1 cellular context compared by ENCODE assay signal in genomic region chr4:1721003-1721665, GRCh38.
TF ChIP-seq lines count a peak whose summit lies in the region.

Gene TACC3, plus strand, starts transcription at chr4:1721521. Its CDS starts 1,901 bp downstream, at chr4:1723422.
Gene TMEM129, minus strand, starts transcription at chr4:1721323. Its CDS starts 486 bp downstream, at chr4:1720837.

TF ChIP-seq in HepG2, 621 proteins besides CTCF, POLR2A, EP300 and RAD21 (continued from another document and continues in another):
- peak; percentile 92 for TF ChIP-seq ARID4A (CRISPR knock-in tag; IDR thresholded peaks at IDR 0.05; ENCODE audit: borderline replicate concordance)
- TF ChIP-seq HOXA5 (CRISPR knock-in tag; IDR thresholded peaks at IDR 0.05), result no peak
- TF ChIP-seq LBX2 (CRISPR knock-in tag; IDR thresholded peaks at IDR 0.05; ENCODE audit: borderline replicate concordance), result no peak
- no peak for TF ChIP-seq ATF6 (CRISPR knock-in tag; conservative IDR thresholded peaks at IDR 0.05)
- no peak for TF ChIP-seq CREB3 (CRISPR knock-in tag; IDR thresholded peaks at IDR 0.05)
- TF ChIP-seq YEATS2 (CRISPR knock-in tag; IDR thresholded peaks at IDR 0.05; ENCODE audit: borderline replicate concordance), result peak; percentile 59; the same call in 1 of the 2 replicates
- TF ChIP-seq HNF1A (IDR thresholded peaks at IDR 0.05; ENCODE audit: low read depth), result no peak
- TF ChIP-seq HNF1A (CRISPR knock-in tag; IDR thresholded peaks at IDR 0.05; ENCODE audit: borderline replicate concordance), result no peak
- no peak for TF ChIP-seq ZNF101 (CRISPR knock-in tag; IDR thresholded peaks at IDR 0.05; ENCODE audit: borderline replicate concordance, low read depth)
- no peak for TF ChIP-seq ZNF83 (CRISPR knock-in tag; IDR thresholded peaks at IDR 0.05; ENCODE audit: borderline replicate concordance)
- no peak for TF ChIP-seq POLR2AphosphoS2 (IDR thresholded peaks at IDR 0.05; ENCODE audit: low read depth, low read length)
- TF ChIP-seq AGO2 (optimal IDR thresholded peaks at IDR 0.05; ENCODE audit: low read depth, low read length), result no peak
- TF ChIP-seq CBX1 (IDR thresholded peaks at IDR 0.05; ENCODE audit: low read depth), result no peak
- 0 out of 2 replicates have a peak, but pooled peaks have one; percentile 3 for TF ChIP-seq ZBTB38 (CRISPR knock-in tag; IDR thresholded peaks at IDR 0.05)
- no peak for TF ChIP-seq AFF4 (CRISPR knock-in tag; IDR thresholded peaks at IDR 0.05)
- TF ChIP-seq ZNF574 (CRISPR knock-in tag; IDR thresholded peaks at IDR 0.05), result peak; percentile 92
- peak; percentile 17; the same call in 1 of the 2 replicates for TF ChIP-seq NR2F2 (IDR thresholded peaks at IDR 0.05; ENCODE audit: borderline replicate concordance, low read depth)
- TF ChIP-seq FOXA3 (CRISPR knock-in tag; IDR thresholded peaks at IDR 0.05), result 0 out of 2 replicates have a peak, but pooled peaks have one; percentile 23
